26 cellular contexts compared by ENCODE assay signal in genomic region chr14:55724736-55725135, GRCh38.
"Had no signal": no experiment of that assay in that cellular context is flagged by ENCODE, and none has a peak within 500 bp of the region (broad histone marks: within the 10 kb centered on the region; RNA-seq: fewer than 3 reads in every experiment).

No MANE protein-coding gene starts in this region.

- H3K27me3 Mint-ChIP-seq: central memory CD8-positive, alpha-beta T cell; dendritic cell treated with granulocyte-macrophage colony-stimulating factor and Interleukin-4, amounts not matched to agents 40 ng/mL and 50 ng/mL, for 4 days; naive B cell had no signal

- H3K4me3 Mint-ChIP-seq: activated naive CD8-positive, alpha-beta T cell; central memory CD8-positive, alpha-beta T cell; dendritic cell treated with granulocyte-macrophage colony-stimulating factor and Interleukin-4, amounts not matched to agents 40 ng/mL and 50 ng/mL, for 4 days; immature natural killer cell; mesothelial cell of epicardium; naive B cell; nephron progenitor cell had no signal

- H3K4me1 Mint-ChIP-seq: central memory CD8-positive, alpha-beta T cell; immature natural killer cell; mesothelial cell of epicardium; naive B cell had no signal

- DNase-seq: activated CD4-positive, alpha-beta T cell treated with anti-CD3 and anti-CD28 coated beads for 4 hours; activated CD4-positive, alpha-beta T cell treated with anti-CD3 and anti-CD28 coated beads, Interleukin-2, amount 50 U/mL, for 48 hours; activated CD8-positive, alpha-beta memory T cell treated with anti-CD3 and anti-CD28 coated beads for 24 hours; activated effector memory CD4-positive, alpha-beta T cell treated with Interleukin-2 at 50 U/mL for 16 hours; activated naive CD4-positive, alpha-beta T cell treated with Interleukin-2 at 50 U/mL for 16 hours; anterior cingulate cortex; foreskin keratinocyte; heart left ventricle; hypothalamus; immature natural killer cell; kidney; left colon; mammary epithelial cell; naive B cell; nephron progenitor cell; right lobe of liver; stimulated activated CD4-positive, alpha-beta T cell treated with anti-CD3 and anti-CD28 coated beads, Interleukin-12 subunit alpha, Interleukin-12 subunit beta, amount 100 ng/mL, for 4 hours; stimulated activated CD4-positive, alpha-beta T cell treated with anti-CD3 and anti-CD28 coated beads, Interleukin-4, amount 100 ng/mL, for 1 hour; stimulated activated naive CD8-positive, alpha-beta T cell treated with anti-CD3 and anti-CD28 coated beads, Interleukin-15, Interleukin-2, amounts not matched to agents 100 U/mL and 50 U/mL, for 24 hours; testis; trophoblast cell had no signal

- H3K27ac Mint-ChIP-seq: activated naive CD8-positive, alpha-beta T cell; dendritic cell treated with granulocyte-macrophage colony-stimulating factor and Interleukin-4, amounts not matched to agents 40 ng/mL and 50 ng/mL, for 4 days; immature natural killer cell; mesothelial cell of epicardium; naive B cell; nephron progenitor cell had no signal

- ATAC-seq: foreskin keratinocyte; heart left ventricle; left colon; right lobe of liver; stimulated activated naive CD8-positive, alpha-beta T cell treated with anti-CD3 and anti-CD28 coated beads, Interleukin-15, Interleukin-2, amounts not matched to agents 100 U/mL and 50 U/mL, for 24 hours had no signal

- H3K4me3 ChIP-seq: esophagus muscularis mucosa, heart left ventricle, right lobe of liver, testis had no signal

- H3K36me3 Mint-ChIP-seq: mesothelial cell of epicardium, naive B cell had no signal

- H3K9me3 Mint-ChIP-seq: central memory CD8-positive, alpha-beta T cell; dendritic cell treated with granulocyte-macrophage colony-stimulating factor and Interleukin-4, amounts not matched to agents 40 ng/mL and 50 ng/mL, for 4 days had no signal
